In the genomic region with DNA sequence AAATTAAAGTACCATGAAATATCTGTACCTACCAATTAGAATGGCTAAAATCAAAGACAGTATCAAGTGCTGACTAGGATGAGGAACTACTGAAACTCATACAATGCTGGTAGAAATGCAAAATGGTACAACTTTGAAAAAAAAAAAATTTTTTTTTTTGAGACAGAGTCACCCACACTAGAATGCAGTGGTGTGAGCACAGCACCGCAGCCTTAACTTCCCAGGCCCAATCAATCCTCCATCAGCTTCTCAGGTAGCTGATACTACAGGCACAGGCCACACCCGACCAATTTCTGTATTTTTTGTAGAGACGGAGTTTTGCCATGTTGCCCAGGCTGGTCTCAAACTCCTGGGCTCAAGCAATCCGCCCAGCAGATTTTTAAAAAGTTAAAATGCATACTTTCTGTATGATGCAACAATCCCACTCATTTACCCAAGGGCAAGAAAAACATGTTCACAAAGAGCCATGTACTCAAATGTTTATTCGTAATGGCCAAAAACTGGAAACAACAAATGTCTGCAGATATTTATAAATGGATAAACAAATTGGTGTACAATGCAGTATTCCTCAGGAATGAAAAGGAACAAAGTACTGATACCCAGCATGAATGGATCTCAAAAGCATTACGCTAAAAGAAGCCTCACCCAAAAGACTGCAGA, we compare ENCODE assay signal across 14 cellular contexts. TPM values are rescaled to one million over a fixed set of nuclear protein-coding genes. Genes with fewer than 3 reads are reported as not detected.
DNase-seq lines count a peak whose midpoint lies in the region; ATAC-seq and TF ChIP-seq lines count a peak whose summit lies in the region.
"Had no signal": no experiment of that assay in that cellular context is flagged by ENCODE, and none has a peak within 500 bp of the region (broad histone marks: within the 10 kb centered on the region; RNA-seq: fewer than 3 reads in every experiment).

No MANE protein-coding gene starts in this region.

- no peaks in the 10 kb centered on the region for H3K27me3 Mint-ChIP-seq in stimulated activated naive CD8-positive, alpha-beta T cell treated with anti-CD3 and anti-CD28 coated beads, Interleukin-15, Interleukin-2, amounts not matched to agents 100 ng/mL and 50 ng/mL, for 24 hours
- H3K27me3 Mint-ChIP-seq in activated T-helper 2 cell treated with anti-CD3 and anti-CD28 coated beads, Interferon-gamma antibody, Interleukin-2, Interleukin-4, amounts not matched to agents 10 μg/mL and 5 μg/mL and 100 μg/mL, durations not matched to agents 14 hours and 24 hours and 36 hours (ENCODE audit: low read depth) = no peaks in the 10 kb centered on the region
- H3K27me3 Mint-ChIP-seq: B cell, brain had no signal

- DNase-seq in stimulated activated naive CD8-positive, alpha-beta T cell treated with anti-CD3 and anti-CD28 coated beads, Interleukin-15, Interleukin-2, amounts not matched to agents 100 U/mL and 50 U/mL, for 24 hours = no peak
- DNase-seq in fibroblast of villous mesenchyme (ENCODE audit: low read depth) = peak; percentile 77
- no peak for DNase-seq in DMS79 treated with DMSO at 0.1 percent for 48 hours (lab: John Stamatoyannopoulos, UW)
- DNase-seq in activated T-helper 2 cell treated with anti-CD3 and anti-CD28 coated beads, Interferon-gamma antibody, Interleukin-2, Interleukin-4, amounts not matched to agents 10 μg/mL and 5 μg/mL and 100 μg/mL, durations not matched to agents 14 hours and 24 hours and 36 hours (ENCODE audit: low spot score) = no peak
- DNase-seq: NCI-H187 treated with DMSO at 0.1 percent for 48 hours, T-helper 9 cell had no signal

- peaks cover 13% of the 10 kb centered on the region for H3K36me3 Mint-ChIP-seq in stimulated activated naive CD8-positive, alpha-beta T cell treated with anti-CD3 and anti-CD28 coated beads, Interleukin-15, Interleukin-2, amounts not matched to agents 100 ng/mL and 50 ng/mL, for 24 hours (ENCODE audit: low read depth)
- peaks cover 26% of the 10 kb centered on the region for H3K36me3 Mint-ChIP-seq in activated T-helper 2 cell treated with anti-CD3 and anti-CD28 coated beads, Interferon-gamma antibody, Interleukin-2, Interleukin-4, amounts not matched to agents 10 μg/mL and 5 μg/mL and 100 μg/mL, durations not matched to agents 14 hours and 24 hours and 36 hours (ENCODE audit: low read depth)

- peak overlapping the region; percentile 29 for H3K27ac ChIP-seq in urinary bladder (ENCODE audit: low read depth)
- H3K27ac ChIP-seq: esophagus muscularis mucosa, neutrophil had no signal

- no peak overlapping the region for H3K4me3 Mint-ChIP-seq in stimulated activated naive CD8-positive, alpha-beta T cell treated with anti-CD3 and anti-CD28 coated beads, Interleukin-15, Interleukin-2, amounts not matched to agents 100 ng/mL and 50 ng/mL, for 24 hours
- no peak overlapping the region for H3K4me3 Mint-ChIP-seq in activated T-helper 2 cell treated with anti-CD3 and anti-CD28 coated beads, Interferon-gamma antibody, Interleukin-2, Interleukin-4, amounts not matched to agents 10 μg/mL and 5 μg/mL and 100 μg/mL, durations not matched to agents 14 hours and 24 hours and 36 hours (ENCODE audit: low read depth)
- H3K4me3 Mint-ChIP-seq: B cell, brain had no signal

- no peak for TF ChIP-seq CTCF in WI38 (IDR thresholded peaks at IDR 0.05; ENCODE audit: low read depth, low read length)
- TF ChIP-seq CTCF in fibroblast of villous mesenchyme (IDR thresholded peaks at IDR 0.05; ENCODE audit: insufficient read depth, low read depth, low read length) = no peak

- intact Hi-C loops in activated T-helper 2 cell treated with anti-CD3 and anti-CD28 coated beads, Interferon-gamma antibody, Interleukin-2, Interleukin-4, amounts not matched to agents 10 μg/mL and 5 μg/mL and 100 μg/mL, durations not matched to agents 14 hours and 24 hours and 36 hours (cut with micrococcal nuclease) = no loop called here

- no peak for ATAC-seq in stimulated activated naive CD8-positive, alpha-beta T cell treated with anti-CD3 and anti-CD28 coated beads, Interleukin-15, Interleukin-2, amounts not matched to agents 100 U/mL and 50 U/mL, for 24 hours
- ATAC-seq in HG02938 (IDR thresholded peaks at IDR 0.05; ENCODE audit: unreplicated experiment) = no peak

- no peaks in the 10 kb centered on the region for H3K4me1 ChIP-seq in urinary bladder (ENCODE audit: insufficient read depth)

- H3K36me3 ChIP-seq in urinary bladder (ENCODE audit: insufficient read depth) = peaks cover 1% of the 10 kb centered on the region
- H3K36me3 ChIP-seq: esophagus muscularis mucosa, neutrophil had no signal

- H3K4me3 ChIP-seq in WI38 (ENCODE audit: low read depth, low read length) (peak overlapping the region; percentile 16), fibroblast of villous mesenchyme (ENCODE audit: low read depth, low read length) (no peak overlapping the region), urinary bladder (ENCODE audit: low read depth, low read length) (no peak overlapping the region)
- H3K4me3 ChIP-seq: esophagus muscularis mucosa had no signal

- peak overlapping the region; percentile 52 for H3K27ac Mint-ChIP-seq in stimulated activated naive CD8-positive, alpha-beta T cell treated with anti-CD3 and anti-CD28 coated beads, Interleukin-15, Interleukin-2, amounts not matched to agents 100 ng/mL and 50 ng/mL, for 24 hours
- no peak overlapping the region for H3K27ac Mint-ChIP-seq in activated T-helper 2 cell treated with anti-CD3 and anti-CD28 coated beads, Interferon-gamma antibody, Interleukin-2, Interleukin-4, amounts not matched to agents 10 μg/mL and 5 μg/mL and 100 μg/mL, durations not matched to agents 14 hours and 24 hours and 36 hours
- H3K27ac Mint-ChIP-seq: B cell had no signal

- H3K4me1 Mint-ChIP-seq in stimulated activated naive CD8-positive, alpha-beta T cell treated with anti-CD3 and anti-CD28 coated beads, Interleukin-15, Interleukin-2, amounts not matched to agents 100 ng/mL and 50 ng/mL, for 24 hours (ENCODE audit: low read depth) = peaks cover 48% of the 10 kb centered on the region
- H3K4me1 Mint-ChIP-seq in activated T-helper 2 cell treated with anti-CD3 and anti-CD28 coated beads, Interferon-gamma antibody, Interleukin-2, Interleukin-4, amounts not matched to agents 10 μg/mL and 5 μg/mL and 100 μg/mL, durations not matched to agents 14 hours and 24 hours and 36 hours (ENCODE audit: low read depth) = peaks cover 15% of the 10 kb centered on the region

- H3K9me3 Mint-ChIP-seq in stimulated activated naive CD8-positive, alpha-beta T cell treated with anti-CD3 and anti-CD28 coated beads, Interleukin-15, Interleukin-2, amounts not matched to agents 100 ng/mL and 50 ng/mL, for 24 hours = no peaks in the 10 kb centered on the region
- no peaks in the 10 kb centered on the region for H3K9me3 Mint-ChIP-seq in activated T-helper 2 cell treated with anti-CD3 and anti-CD28 coated beads, Interferon-gamma antibody, Interleukin-2, Interleukin-4, amounts not matched to agents 10 μg/mL and 5 μg/mL and 100 μg/mL, durations not matched to agents 14 hours and 24 hours and 36 hours

- WGBS in urinary bladder = 71% methylated on average over 6 of the region's 6 CpGs

RNA-seq across cellular contexts. Expression of a gene that starts 8.7 kb away (rescaled TPM):
- total RNA-seq in fibroblast of villous mesenchyme = 103 and 188 TPM in 2 replicates
- total RNA-seq in urinary bladder = 91.1 TPM
- polyA plus RNA-seq in urinary bladder = 11.2 TPM
- total RNA-seq in activated T-helper 2 cell treated with anti-CD3 and anti-CD28 coated beads, Interferon-gamma antibody, Interleukin-2, Interleukin-4, amounts not matched to agents 10 μg/mL and 5 μg/mL and 100 μg/mL, durations not matched to agents 14 hours and 24 hours and 36 hours = 12.6 and 13.1 TPM in 2 replicates
